ENCODE assay signal across 10 cellular contexts in genomic region chr20:22672191-22672590, GRCh38.
"Had no signal": no experiment of that assay in that cellular context is flagged by ENCODE, and none has a peak within 500 bp of the region (broad histone marks: within the 10 kb centered on the region; RNA-seq: fewer than 3 reads in every experiment).

No MANE protein-coding gene starts in this region.

- H3K4me2 ChIP-seq: GM23338 had no signal

- H3K4me1 Mint-ChIP-seq: GM23338, H9 had no signal

- H3K9me3 ChIP-seq: HAP-1 had no signal

- ATAC-seq: GM23338, HCT116 had no signal

- H3K9ac ChIP-seq: GM23248 had no signal

- H3K27ac ChIP-seq: GM23248 had no signal

- H2AFZ ChIP-seq: GM23248, GM23338 had no signal

- H3K4me3 ChIP-seq: GM23248, GM23338, HAP-1 had no signal

- FAIRE-seq: H1, H54 had no signal

- H3K36me3 ChIP-seq: HAP-1 had no signal

- DNase-seq: GM23248, GOT3, H7, H9, HCEC 1CT had no signal

- H3K4me3 Mint-ChIP-seq: GM23338, H9 had no signal

- H3K4me1 ChIP-seq: HAP-1 had no signal

- H3K27ac Mint-ChIP-seq: GM23338, H9 had no signal
